24 cellular contexts compared by ENCODE assay signal in genomic region chr10:17066000-17066399, GRCh38.
"Had no signal": no experiment of that assay in that cellular context is flagged by ENCODE, and none has a peak within 500 bp of the region (broad histone marks: within the 10 kb centered on the region; RNA-seq: fewer than 3 reads in every experiment).

No MANE protein-coding gene starts in this region.

- H3K4me3 ChIP-seq: esophagus squamous epithelium, lung, smooth muscle cell, thyroid gland had no signal

- H3K27me3 ChIP-seq: ascending aorta, esophagus squamous epithelium, foreskin keratinocyte, thyroid gland had no signal

- H3K9me3 ChIP-seq: ascending aorta, esophagus squamous epithelium, thyroid gland had no signal

- FAIRE-seq: bronchial epithelial cell, TTC549 had no signal

- H3K36me3 ChIP-seq: ascending aorta, esophagus squamous epithelium, thyroid gland had no signal

- DNase-seq: activated CD4-positive, alpha-beta memory T cell treated with anti-CD3 and anti-CD28 coated beads for 36 hours; activated CD4-positive, alpha-beta T cell treated with anti-CD3 and anti-CD28 coated beads for 4 hours; activated CD8-positive, alpha-beta memory T cell treated with anti-CD3 and anti-CD28 coated beads, Interleukin-2, amount 10 ng/mL, durations not matched to agents 7 days and 5 days; activated naive CD4-positive, alpha-beta T cell treated with Interleukin-2 at 50 U/mL for 16 hours; cerebellar nuclear complex; cortex of kidney; effector CD8-positive, alpha-beta T cell; esophagus squamous epithelium; foreskin keratinocyte; hippocampal formation; islet precursor cell; midbrain; nephron progenitor cell; nucleus accumbens; stimulated activated CD4-positive, alpha-beta T cell treated with anti-CD3 and anti-CD28 coated beads, Interleukin-4, amount 100 ng/mL, for 24 hours; thyroid gland had no signal

- ATAC-seq: activated CD8-positive, alpha-beta memory T cell treated with anti-CD3 and anti-CD28 coated beads, Interleukin-2, amount 10 ng/mL, durations not matched to agents 7 days and 5 days; foreskin keratinocyte; sciatic nerve; stimulated activated effector memory CD8-positive, alpha-beta T cell treated with anti-CD3 and anti-CD28 coated beads, Interleukin-12 subunit alpha, Interleukin-12 subunit beta, amount 100 ng/mL, for 72 hours; WTC11 had no signal

- H3K27ac ChIP-seq: esophagus squamous epithelium, foreskin keratinocyte, thyroid gland had no signal
